ENCODE assay signal across 18 cellular contexts in genomic region chr14:101683365-101683764, GRCh38.
A peak's percentile ranks its signal among the peaks of the same experiment; 100 is the strongest.
DNase-seq lines count a peak whose midpoint lies in the region; ATAC-seq, FAIRE-seq and TF ChIP-seq lines count a peak whose summit lies in the region.
"Had no signal": no experiment of that assay in that cellular context is flagged by ENCODE, and none has a peak within 500 bp of the region (broad histone marks: within the 10 kb centered on the region; RNA-seq: fewer than 3 reads in every experiment).

No MANE protein-coding gene starts in this region.

- no peak overlapping the region for H2BK5ac ChIP-seq in neuronal stem cell (ENCODE audit: low read length)

- no peaks in the 10 kb centered on the region for H3K4me1 ChIP-seq in HepG2 (ENCODE audit: insufficient read depth, low read length)
- no peaks in the 10 kb centered on the region for H3K4me1 ChIP-seq in right lobe of liver
- no peaks in the 10 kb centered on the region for H3K4me1 ChIP-seq in GM12878 (ENCODE audit: control insufficient read depth, insufficient read depth, low read length)
- H3K4me1 ChIP-seq in neuronal stem cell (ENCODE audit: control insufficient read depth in 2 of 2, insufficient read depth in 1 of 2, low read depth in 1 of 2, low read length in 2 of 2) = no peaks in the 10 kb centered on the region
- no peaks in the 10 kb centered on the region for H3K4me1 ChIP-seq in SJCRH30
- H3K4me1 ChIP-seq: A549, BLaER1 had no signal

- in situ Hi-C loops in HepG2 (cut with HindIII; ENCODE audit: extremely low pct_ligation_motif_present, low pct_unique_long_range_greater_than_20kb) (no loop called here), GM12878 (cut with MboI) (no loop called here), GM13976 (cut with MboI; ENCODE audit: low sequenced_read_pairs, unreplicated experiment) (no loop called here)

- CTCF ChIA-PET in HepG2 (lab: Yijun Ruan, JAX; ENCODE audit: low intra/inter-chr PET ratio, low total read pairs) (no interaction called here), GM12878 (lab: Yijun Ruan, JAX) (no interaction called here)

- H4K20me1 ChIP-seq in HepG2 (ENCODE audit: insufficient read depth, low read length) = no peaks in the 10 kb centered on the region
- no peaks in the 10 kb centered on the region for H4K20me1 ChIP-seq in GM12878 (ENCODE audit: control insufficient read depth, insufficient read depth)
- H4K20me1 ChIP-seq: BLaER1 had no signal

- peak overlapping the region; percentile 100 for H4K8ac ChIP-seq in neuronal stem cell (ENCODE audit: low read depth, low read length)

- RAD21 ChIA-PET in GM12878 (lab: Charles Lee; ENCODE audit: unreplicated experiment) = no interaction called here

- no peak for DNase-seq in HepG2 (ENCODE audit: low spot score)
- no peak for DNase-seq in right lobe of liver
- no peak for DNase-seq in GM12878 (ENCODE audit: low read depth, low spot score)
- no peak for DNase-seq in neuronal stem cell (ENCODE audit: low spot score)
- no peak for DNase-seq in GM13976 (ENCODE audit: low spot score)
- no peak for DNase-seq in NCI-H2107 treated with DMSO at 0.1 percent for 48 hours (lab: John Stamatoyannopoulos, UW; ENCODE audit: unreplicated experiment)
- no peak for DNase-seq in SJCRH30
- DNase-seq: AML-193; CD4-positive, alpha-beta memory T cell; DMS79 treated with DMSO at 0.1 percent for 48 hours; GF-D8; GM23248; H7; KG1 had no signal

- no peak for FAIRE-seq in HepG2 (lab: Jason Lieb, UNC)
- FAIRE-seq in GM12878 (lab: Jason Lieb, UNC) = no peak
- FAIRE-seq: A549, GM18507 had no signal

- no peak overlapping the region for H4K91ac ChIP-seq in neuronal stem cell (ENCODE audit: low read depth, low read length, poor library complexity)

- POLR2A ChIA-PET in HepG2 (lab: Yijun Ruan, JAX) (no interaction called here), GM12878 (lab: Charles Lee) (interaction anchor here (0.6 kb wide), 1 partner anchor 56 kb away, joined by 3 read pairs; no protein-coding TSS in a partner anchor)

- H3K9ac ChIP-seq in HepG2 (ENCODE audit: insufficient read depth, low read depth, low read length) (no peak overlapping the region), GM12878 (ENCODE audit: control insufficient read depth, insufficient read depth, low read length) (no peak overlapping the region), neuronal stem cell (ENCODE audit: low read depth, low read length, poor library complexity) (peak overlapping the region; percentile 86)
- H3K9ac ChIP-seq: BLaER1, GM23248 had no signal

- no peak overlapping the region for H2BK15ac ChIP-seq in neuronal stem cell (ENCODE audit: low read length)

- no peak overlapping the region for H2BK120ac ChIP-seq in neuronal stem cell (ENCODE audit: low read depth, low read length)

- H3K27me3 ChIP-seq in HepG2 (ENCODE audit: control insufficient read depth in 1 of 2, insufficient read depth in 2 of 2, low read length in 2 of 2) (peaks cover 0 to 3% of the 10 kb centered on the region in 2 experiments; a peak in 1 of 5 replicates), right lobe of liver (no peaks in the 10 kb centered on the region), GM12878 (replicated peaks in 1 of 2; ENCODE audit: control insufficient read depth in 2 of 2, insufficient read depth in 2 of 2, low read length in 1 of 2) (no peaks in the 10 kb centered on the region), neuronal stem cell (ENCODE audit: control insufficient read depth in 3 of 3, insufficient read depth in 3 of 3, low read depth in 1 of 3, low read length in 3 of 3) (peaks cover 0 to 23% (median 3%) of the 10 kb centered on the region in 3 experiments), SJCRH30 (0 out of 2 replicates have a peak, but pooled peaks cover 4% of the 10 kb centered on the region)
- H3K27me3 ChIP-seq: BLaER1 had no signal

- SMC1A ChIA-PET in GM12878 (lab: Charles Lee; ENCODE audit: uncharacterized antibody, unreplicated experiment) = no interaction called here

- H3K27ac ChIP-seq in HepG2 (ENCODE audit: extremely low read length, insufficient read depth, low read length) (no peak overlapping the region), right lobe of liver (no peak overlapping the region), GM12878 (ENCODE audit: control insufficient read depth, insufficient read depth) (no peak overlapping the region), neuronal stem cell (replicated peaks; ENCODE audit: low read length) (no peak overlapping the region), SJCRH30 (no peak overlapping the region)
- H3K27ac ChIP-seq: 22Rv1, A549, BLaER1, GM23248 had no signal

- no peak overlapping the region for H2BK12ac ChIP-seq in neuronal stem cell (ENCODE audit: low read length)

- H3K4me3 ChIP-seq in HepG2 (replicated peaks in 1 of 3; ENCODE audit: insufficient read depth in 1 of 3, low read depth in 2 of 3, low read length in 3 of 3) (no peak overlapping the region), right lobe of liver (no peak overlapping the region), GM12878 (no peak overlapping the region), neuronal stem cell (ENCODE audit: low read length in 2 of 2) (peak overlapping the region in 1 of 2 donors; percentile 58), SJCRH30 (no peak overlapping the region)
- H3K4me3 ChIP-seq: A549, BLaER1, GM23248 had no signal

- H3K79me1 ChIP-seq in neuronal stem cell (ENCODE audit: low read depth, low read length) = peaks cover 3% of the 10 kb centered on the region

- TF ChIP-seq POLR2A in HepG2 (IDR thresholded peaks at IDR 0.05; ENCODE audit: insufficient read depth in 1 of 2, low read depth in 2 of 2, low read length in 2 of 2) = no peak
- TF ChIP-seq POLR2A in right lobe of liver (IDR thresholded peaks at IDR 0.05) = no peak
- TF ChIP-seq POLR2A in GM12878 (IDR thresholded peaks at IDR 0.05; ENCODE audit: low read depth, low read length) = no peak

- BruUV-seq in HepG2 (replicated peaks; lab: Mats Ljungman, UMichigan) = no TSS peak
- BruUV-seq in GM12878 (replicated peaks; lab: Mats Ljungman, UMichigan) = no TSS peak

- H3K4me2 ChIP-seq in HepG2 (ENCODE audit: low read depth, low read length) = no peak overlapping the region
- no peak overlapping the region for H3K4me2 ChIP-seq in GM12878 (ENCODE audit: control insufficient read depth, insufficient read depth)
- no peak overlapping the region for H3K4me2 ChIP-seq in neuronal stem cell (ENCODE audit: insufficient read depth, low read length, poor library complexity, severe bottlenecking)
- H3K4me2 ChIP-seq: A549, BLaER1 had no signal

- H3K9me3 ChIP-seq in HepG2 (ENCODE audit: low read length) (no peaks in the 10 kb centered on the region), right lobe of liver (no peaks in the 10 kb centered on the region), GM12878 (replicated peaks; ENCODE audit: control insufficient read depth, insufficient read depth, low read length) (no peaks in the 10 kb centered on the region), neuronal stem cell (replicated peaks in 1 of 2; ENCODE audit: control insufficient read depth in 2 of 2, insufficient read depth in 1 of 2, low read depth in 1 of 2, low read length in 2 of 2) (peaks cover 0 to 3% of the 10 kb centered on the region in 2 donors), SJCRH30 (replicated peaks) (0 out of 2 replicates have a peak, but pooled peaks cover 2% of the 10 kb centered on the region)
- H3K9me3 ChIP-seq: A549, BLaER1 had no signal

- TF ChIP-seq RAD21 in HepG2 (CRISPR knock-in tag; IDR thresholded peaks at IDR 0.05) (no peak), GM12878 (IDR thresholded peaks at IDR 0.05; ENCODE audit: insufficient read depth, low read depth, low read length) (no peak)

- ATAC-seq in HepG2 (no peak), right lobe of liver (no peak), GM12878 (no peak)
- ATAC-seq: A549 had no signal

- TF ChIP-seq EP300 in HepG2 (IDR thresholded peaks at IDR 0.05; ENCODE audit: low read depth in 2 of 2, low read length in 2 of 2) = no peak
- no peak for TF ChIP-seq EP300 in HepG2 (CRISPR knock-in tag; IDR thresholded peaks at IDR 0.05; ENCODE audit: borderline replicate concordance)
- no peak for TF ChIP-seq EP300 in GM12878 (IDR thresholded peaks at IDR 0.05; ENCODE audit: borderline replicate concordance in 1 of 2, control insufficient read depth in 1 of 2, low read depth in 2 of 2, low read length in 2 of 2)

- H2AFZ ChIP-seq in HepG2 (ENCODE audit: low read length) = no peak overlapping the region
- H2AFZ ChIP-seq in GM12878 (ENCODE audit: control insufficient read depth, low read depth, low read length) = no peak overlapping the region
- H2AFZ ChIP-seq in neuronal stem cell (ENCODE audit: low read length) = no peak overlapping the region
- H2AFZ ChIP-seq: GM23248 had no signal

- H2AK5ac ChIP-seq in neuronal stem cell (ENCODE audit: low read depth, low read length) = no peak overlapping the region

- H3K4ac ChIP-seq in neuronal stem cell (ENCODE audit: low read length) = no peak overlapping the region

- H3K23ac ChIP-seq in neuronal stem cell (ENCODE audit: low read depth, low read length, poor library complexity) = peak overlapping the region; percentile 83

- WGBS in HepG2 (ENCODE audit: low lambda C conversion rate) = 32% methylated on average over 6 of the region's 6 CpGs
- WGBS in right lobe of liver (ENCODE audit: insufficient coverage, low coverage, low lambda C conversion rate, missing lambda C conversion rate) = 71% methylated on average over 4 of the region's 6 CpGs
- WGBS in GM12878 (ENCODE audit: insufficient coverage, insufficient replicate concordance, low lambda C conversion rate, missing lambda C conversion rate) = 52% methylated on average over 6 of the region's 6 CpGs
- WGBS in neuronal stem cell (ENCODE audit: extremely low coverage in 2 of 2, insufficient read length in 2 of 2, insufficient replicate concordance in 1 of 2), 2 donors = no CpG with 5 or more reads among the region's 6 CpGs

- no peaks in the 10 kb centered on the region for H3K36me3 ChIP-seq in HepG2 (replicated peaks in 1 of 2; ENCODE audit: control insufficient read depth in 1 of 2, insufficient read depth in 2 of 2, low read length in 2 of 2)
- no peaks in the 10 kb centered on the region for H3K36me3 ChIP-seq in right lobe of liver
- H3K36me3 ChIP-seq in GM12878 (ENCODE audit: control insufficient read depth in 2 of 2, insufficient read depth in 2 of 2, low read length in 1 of 2) = no peaks in the 10 kb centered on the region
- H3K36me3 ChIP-seq in neuronal stem cell (replicated peaks in 1 of 2; ENCODE audit: control insufficient read depth in 2 of 2, insufficient read depth in 2 of 2, low read length in 2 of 2) = no peaks in the 10 kb centered on the region
- H3K36me3 ChIP-seq in SJCRH30 = no peaks in the 10 kb centered on the region
- H3K36me3 ChIP-seq: BLaER1 had no signal

- H3K14ac ChIP-seq in neuronal stem cell (ENCODE audit: low read length) = peak overlapping the region; percentile 63

- intact Hi-C loops in HepG2 (cut with micrococcal nuclease; ENCODE audit: unreplicated experiment) (no loop called here), right lobe of liver (cut with DNase I) (no loop called here), GM12878 (cut with micrococcal nuclease; ENCODE audit: unreplicated experiment) (no loop called here)

- H3K18ac ChIP-seq in neuronal stem cell (ENCODE audit: low read length) = no peak overlapping the region

- no peaks in the 10 kb centered on the region for H3K79me2 ChIP-seq in HepG2 (ENCODE audit: insufficient read depth, low read length)
- no peaks in the 10 kb centered on the region for H3K79me2 ChIP-seq in GM12878 (ENCODE audit: control insufficient read depth, insufficient read depth, low read length)

- TF ChIP-seq CTCF in HepG2 (CRISPR knock-in tag; IDR thresholded peaks at IDR 0.05) (no peak), right lobe of liver (IDR thresholded peaks at IDR 0.05) (no peak), GM12878 (IDR thresholded peaks at IDR 0.05 in 2 of 3, conservative IDR thresholded peaks at IDR 0.05 in 1 of 3; ENCODE audit: control insufficient read depth in 2 of 3, extremely low read depth in 1 of 3, insufficient read depth in 1 of 3, low read depth in 3 of 3, low read length in 3 of 3) (no peak), GM13976 (IDR thresholded peaks at IDR 0.05; ENCODE audit: borderline replicate concordance, control extremely low read depth, extremely low read depth, insufficient read depth, missing control alignments) (no peak)

Comparison
In these comparisons a context has a peak if more than half of its experiments do, and no peak if none do; other contexts are left out.
1. Of the 75 proteins assayed by ChIP-seq in both HepG2 and GM12878: peak only in HepG2: none; only in GM12878: BCL3, NFIC and NR2C2; in both: none; in neither: 71; mixed calls (peak in some experiments, not most) for 1.